In genomic region chr15:31359722-31360111, GRCh38 we compare ENCODE assay signal across 10 cellular contexts. TPM values are rescaled to one million over a fixed set of nuclear protein-coding genes. Genes with fewer than 3 reads are reported as not detected.
A peak's percentile ranks its signal among the peaks of the same experiment; 100 is the strongest.
DNase-seq lines count a peak whose midpoint lies in the region; ATAC-seq and TF ChIP-seq lines count a peak whose summit lies in the region.
"Had no signal": no experiment of that assay in that cellular context is flagged by ENCODE, and none has a peak within 500 bp of the region (broad histone marks: within the 10 kb centered on the region; RNA-seq: fewer than 3 reads in every experiment).

No MANE protein-coding gene starts in this region.

- DNase-seq in NCI-H2171 treated with DMSO at 0.1 percent for 48 hours (lab: John Stamatoyannopoulos, UW) (peak; percentile 36), NCI-H2171 (lab: John Stamatoyannopoulos, UW) (no peak), sciatic nerve (ENCODE audit: low spot score) (no peak), chondrocyte (ENCODE audit: low spot score) (no peak)
- no peak for DNase-seq in effector memory CD4-positive, alpha-beta T cell
- no peak for DNase-seq in stimulated activated CD4-positive, alpha-beta T cell treated with anti-CD3 and anti-CD28 coated beads, Interleukin-15, amount 100 ng/mL, for 24 hours
- DNase-seq: MV-4-11, tibial artery had no signal

- peaks cover 61% of the 10 kb centered on the region for H3K4me1 Mint-ChIP-seq in chondrocyte (ENCODE audit: low read depth)

- H3K79me2 ChIP-seq in OCI-LY1 (ENCODE audit: insufficient read depth, low read length) = peaks cover 80% of the 10 kb centered on the region

- no peak overlapping the region for H3K4me3 Mint-ChIP-seq in chondrocyte (ENCODE audit: unreplicated experiment)

- no peak overlapping the region for H2AFZ ChIP-seq in OCI-LY1 (ENCODE audit: low read length)

- H3K36me3 ChIP-seq in OCI-LY1 (ENCODE audit: insufficient read depth, low read length) = peaks cover 8% of the 10 kb centered on the region; the same call in 1 of the 2 replicates
- no peaks in the 10 kb centered on the region for H3K36me3 ChIP-seq in effector memory CD4-positive, alpha-beta T cell (ENCODE audit: control insufficient read depth, insufficient read depth, low read length)
- peaks cover 0 to 5% (median 4%) of the 10 kb centered on the region in 3 donors for H3K36me3 ChIP-seq in skeletal muscle tissue (ENCODE audit: control insufficient read depth in 3 of 3, insufficient read depth in 3 of 3, low read length in 3 of 3)

- peak overlapping the region; percentile 62 for H3K4me2 ChIP-seq in OCI-LY1 (ENCODE audit: low read length)

- H3K4me1 ChIP-seq in OCI-LY1 (ENCODE audit: insufficient read depth, low read length, severe bottlenecking) = peaks cover 100% of the 10 kb centered on the region
- peaks cover 97% of the 10 kb centered on the region for H3K4me1 ChIP-seq in effector memory CD4-positive, alpha-beta T cell (ENCODE audit: control insufficient read depth, insufficient read depth, low read length, poor library complexity, severe bottlenecking)
- peaks cover 82 to 91% (median 87%) of the 10 kb centered on the region in 3 donors for H3K4me1 ChIP-seq in skeletal muscle tissue (ENCODE audit: control insufficient read depth in 3 of 3, insufficient read depth in 3 of 3, low read length in 3 of 3)

- TF ChIP-seq CTCF in OCI-LY1 (IDR thresholded peaks at IDR 0.05; ENCODE audit: low read length) (no peak), chondrocyte (IDR thresholded peaks at IDR 0.05) (no peak)

- H3K9ac ChIP-seq in OCI-LY1 (ENCODE audit: low read length) (peak overlapping the region; percentile 65; the same call in 1 of the 2 replicates), skeletal muscle tissue (ENCODE audit: low read depth in 1 of 3, low read length in 3 of 3) (peak overlapping the region in 2 of 3 donors; percentile 59 to 69)

- peaks cover 3% of the 10 kb centered on the region for H3K36me3 Mint-ChIP-seq in chondrocyte (ENCODE audit: low read depth)

- H3K4me3 ChIP-seq in OCI-LY1 (ENCODE audit: low read depth, low read length, poor library complexity, severe bottlenecking) (peak overlapping the region; percentile 42), skeletal muscle tissue (ENCODE audit: low read length in 3 of 3) (peak overlapping the region in 1 of 3 donors; percentile 7)
- no peak overlapping the region for H3K4me3 ChIP-seq in effector memory CD4-positive, alpha-beta T cell (ENCODE audit: insufficient read depth, low read depth, low read length, poor library complexity, severe bottlenecking)
- H3K4me3 ChIP-seq: tibial artery had no signal

- no peaks in the 10 kb centered on the region for H3K9me3 ChIP-seq in OCI-LY1 (ENCODE audit: low read length)
- no peaks in the 10 kb centered on the region for H3K9me3 ChIP-seq in effector memory CD4-positive, alpha-beta T cell (ENCODE audit: control insufficient read depth, low read length)
- no peaks in the 10 kb centered on the region for H3K9me3 ChIP-seq in skeletal muscle tissue (ENCODE audit: control insufficient read depth in 3 of 3, low read length in 3 of 3)
- H3K9me3 ChIP-seq: tibial artery had no signal

- no peak for ATAC-seq in sciatic nerve

- intact Hi-C loops in sciatic nerve (cut with DNase I) = no loop called here

- no peaks in the 10 kb centered on the region for H3K27me3 ChIP-seq in OCI-LY1 (ENCODE audit: insufficient read depth, low read length)
- no peaks in the 10 kb centered on the region for H3K27me3 ChIP-seq in effector memory CD4-positive, alpha-beta T cell (replicated peaks; ENCODE audit: control insufficient read depth, insufficient read depth, low read length, poor library complexity, severe bottlenecking)
- H3K27me3 ChIP-seq in skeletal muscle tissue (ENCODE audit: control insufficient read depth in 3 of 3, insufficient read depth in 3 of 3, low read length in 3 of 3) = no peaks in the 10 kb centered on the region
- H3K27me3 ChIP-seq: tibial artery had no signal

- no peaks in the 10 kb centered on the region for H4K20me1 ChIP-seq in OCI-LY1 (ENCODE audit: insufficient read depth, low read length)

- H3K9me3 Mint-ChIP-seq in chondrocyte (ENCODE audit: low read depth) = no peaks in the 10 kb centered on the region

- no peaks in the 10 kb centered on the region for H3K9me2 ChIP-seq in OCI-LY1 (ENCODE audit: low read depth, low read length)

- H3K27me3 Mint-ChIP-seq in chondrocyte (ENCODE audit: low read depth) = no peaks in the 10 kb centered on the region

- peak overlapping the region; percentile 98 for H3K27ac ChIP-seq in OCI-LY1 (ENCODE audit: low read depth, low read length, poor library complexity, severe bottlenecking)
- H3K27ac ChIP-seq in effector memory CD4-positive, alpha-beta T cell (ENCODE audit: insufficient read depth, low read length, poor library complexity, severe bottlenecking) = peak overlapping the region; percentile 91
- H3K27ac ChIP-seq in skeletal muscle tissue (ENCODE audit: low read depth, low read length) = peak overlapping the region; percentile 27

- 0 out of 2 replicates have a peak, but pooled peaks cover 4% of the 10 kb centered on the region for H3F3A ChIP-seq in OCI-LY1 (ENCODE audit: insufficient read depth, low read length)

- H3K27ac Mint-ChIP-seq in chondrocyte (ENCODE audit: unreplicated experiment) = no peak overlapping the region

RNA-seq across cellular contexts. Expression of gene KLF13, which starts 33.1 kb away (rescaled TPM):
- 20.4 TPM for total RNA-seq in skeletal muscle tissue
- 85.9 TPM for total RNA-seq in sciatic nerve
- total RNA-seq in chondrocyte = 54.2 to 59.1 TPM (median 58.4 TPM) in 3 replicates

Comparison
In these comparisons a context has a peak if more than half of its experiments do, and no peak if none do; other contexts are left out.
1. H3K27ac ChIP-seq: peak in every context shown above with its lines; median percentile 98 in OCI-LY1; 91 in effector memory CD4-positive, alpha-beta T cell; 27 in skeletal muscle tissue.